Comparison of ENCODE assay signal across 11 cellular contexts in genomic region chr3:159824341-159824740, GRCh38. TPM values are rescaled to one million over a fixed set of nuclear protein-coding genes. Genes with fewer than 3 reads are reported as not detected.
DNase-seq lines count a peak whose midpoint lies in the region; ATAC-seq and TF ChIP-seq lines count a peak whose summit lies in the region.
"Had no signal": no experiment of that assay in that cellular context is flagged by ENCODE, and none has a peak within 500 bp of the region (broad histone marks: within the 10 kb centered on the region; RNA-seq: fewer than 3 reads in every experiment).

No MANE protein-coding gene starts in this region.

- no peak overlapping the region for H3K4me3 Mint-ChIP-seq in GM23338
- H3K4me3 Mint-ChIP-seq: activated T-cell treated with anti-CD3 and anti-CD28 coated beads, Interleukin-2, amount 50 U/mL, for 72 hours had no signal

- H3K36me3 ChIP-seq in muscle layer of colon (ENCODE audit: insufficient read depth, low read length): no peaks in the 10 kb centered on the region
- no peaks in the 10 kb centered on the region for H3K36me3 ChIP-seq in GM23338 (ENCODE audit: insufficient read depth)

- H3K27ac ChIP-seq in muscle layer of colon (ENCODE audit: low read depth, low read length) (peak overlapping the region; percentile 41), GM23338 (ENCODE audit: low read depth) (no peak overlapping the region)
- H3K27ac ChIP-seq: HL-60 had no signal

- H3K4me3 ChIP-seq in AG10803 (ENCODE audit: low read length) (no peak overlapping the region), muscle layer of colon (ENCODE audit: low read depth in 1 of 2, low read length in 2 of 2) (no peak overlapping the region), GM23338 (no peak overlapping the region)

- no peak overlapping the region for H2AFZ ChIP-seq in GM23338

- peaks cover 40% of the 10 kb centered on the region for H3K4me1 ChIP-seq in muscle layer of colon (ENCODE audit: insufficient read depth, low read length)
- no peaks in the 10 kb centered on the region for H3K4me1 ChIP-seq in GM23338 (ENCODE audit: insufficient read depth)

- H3K27me3 ChIP-seq in muscle layer of colon (ENCODE audit: control insufficient read depth in 1 of 2, insufficient read depth in 2 of 2, low read length in 2 of 2) (no peaks in the 10 kb centered on the region), GM23338 (ENCODE audit: insufficient read depth) (no peaks in the 10 kb centered on the region)

- 0 out of 2 replicates have a peak, but pooled peaks cover 7% of the 10 kb centered on the region for H3K9me2 ChIP-seq in GM23338 (ENCODE audit: insufficient read depth)

- no peaks in the 10 kb centered on the region for H3F3A ChIP-seq in GM23338 (replicated peaks; ENCODE audit: low read depth)

- no peaks in the 10 kb centered on the region; the same call in 1 of the 3 replicates for H3K4me1 Mint-ChIP-seq in GM23338

- no peak for TF ChIP-seq CTCF in AG10803 (conservative IDR thresholded peaks at IDR 0.05; ENCODE audit: low read length)
- no peak for TF ChIP-seq CTCF in GM23338 (conservative IDR thresholded peaks at IDR 0.05; ENCODE audit: low read depth in 2 of 2)

- H3K79me2 ChIP-seq in GM23338 (replicated peaks; ENCODE audit: insufficient read depth): 0 out of 2 replicates have a peak, but pooled peaks cover 2% of the 10 kb centered on the region

- H3K9me3 ChIP-seq in muscle layer of colon (ENCODE audit: low read length): no peaks in the 10 kb centered on the region

- peaks cover 3% of the 10 kb centered on the region for H3K27me3 Mint-ChIP-seq in GM23338 (ENCODE audit: insufficient read depth, low read depth, poor library complexity)

- no peak overlapping the region for H3K9ac ChIP-seq in muscle layer of colon (ENCODE audit: low read length)

- no peak overlapping the region for H3K27ac Mint-ChIP-seq in GM23338
- H3K27ac Mint-ChIP-seq: activated T-cell treated with anti-CD3 and anti-CD28 coated beads, Interleukin-2, amount 50 U/mL, for 72 hours had no signal

- H4K20me1 ChIP-seq in GM23338 (replicated peaks; ENCODE audit: insufficient read depth): no peaks in the 10 kb centered on the region

- no peaks in the 10 kb centered on the region; the same call in 2 of the 3 replicates for H3K36me3 Mint-ChIP-seq in GM23338 (ENCODE audit: low read depth)

- no peaks in the 10 kb centered on the region for H3K9me3 Mint-ChIP-seq in GM23338
- H3K9me3 Mint-ChIP-seq: activated T-cell treated with anti-CD3 and anti-CD28 coated beads, Interleukin-2, amount 50 U/mL, for 72 hours had no signal

- ATAC-seq in GM23338 (no peak), HG03565 (IDR thresholded peaks at IDR 0.05; ENCODE audit: unreplicated experiment) (no peak), GM21423 (IDR thresholded peaks at IDR 0.05; ENCODE audit: unreplicated experiment) (no peak)
- ATAC-seq: activated T-cell treated with anti-CD3 and anti-CD28 coated beads, Interleukin-2, amount 50 U/mL, for 72 hours had no signal

- DNase-seq in AG10803 (ENCODE audit: low read depth) (peak; percentile 90), NCI-H446 treated with DMSO at 0.1 percent for 48 hours (lab: John Stamatoyannopoulos, UW) (peak; percentile 20), epidermal melanocyte (ENCODE audit: insufficient read length, low spot score) (peak; percentile 78), GM23338 (ENCODE audit: low spot score) (no peak)
- no peak for DNase-seq in activated CD4-positive, alpha-beta T cell treated with anti-CD3 and anti-CD28 coated beads, Interleukin-2, amount 50 U/mL, for 1 hour
- DNase-seq: activated T-cell treated with anti-CD3 and anti-CD28 coated beads, Interleukin-2, amount 50 U/mL, for 72 hours; stimulated activated CD4-positive, alpha-beta T cell treated with anti-CD3 and anti-CD28 coated beads, Interleukin-4, amount 100 ng/mL, for 1 hour had no signal

- H3K4me2 ChIP-seq in GM23338: no peak overlapping the region

TF ChIP-seq in GM23338, 12 proteins besides CTCF, POLR2A, EP300 and RAD21:
- TF ChIP-seq STAT1 (IDR thresholded peaks at IDR 0.05; ENCODE audit: unreplicated experiment) (no peak), POLR2AphosphoS5 (IDR thresholded peaks at IDR 0.05; ENCODE audit: low read depth) (no peak), EZH2 (IDR thresholded peaks at IDR 0.05; ENCODE audit: low read depth, unreplicated experiment) (no peak), ZNF331 (CRISPR knock-in tag; IDR thresholded peaks at IDR 0.05; ENCODE audit: low read depth) (no peak), JUNB (IDR thresholded peaks at IDR 0.05; ENCODE audit: unreplicated experiment) (no peak), ETS1 (IDR thresholded peaks at IDR 0.05) (no peak), EZH2phosphoT487 (IDR thresholded peaks at IDR 0.05; ENCODE audit: unreplicated experiment) (no peak), NANOG (IDR thresholded peaks at IDR 0.05; ENCODE audit: borderline replicate concordance) (no peak), CREB1 (CRISPR knock-in tag; IDR thresholded peaks at IDR 0.05; ENCODE audit: low read depth) (no peak), ZNF462 (CRISPR knock-in tag; IDR thresholded peaks at IDR 0.05) (no peak)

RNA-seq across cellular contexts. Expression of gene SCHIP1, which starts 15.3 kb away (rescaled TPM):
- total RNA-seq in GM23338 (2014; rRNA removed; shearing (Covaris generic)): 12.2 and 17.3 TPM in 2 replicates
- 9.5 and 17.1 TPM in 2 replicates for polyA plus RNA-seq in GM23338 (2016; fragmentation: Nextera tagmentation; extraction: Ambion mirVana)
- total RNA-seq: activated T-cell treated with anti-CD3 and anti-CD28 coated beads, Interleukin-2, amount 50 U/mL, for 72 hours had no signal

Comparison
In these comparisons a context has a peak if more than half of its experiments do, and no peak if none do; other contexts are left out.
1. DNase-seq: peak in AG10803 (single experiment), NCI-H446 treated with DMSO at 0.1 percent for 48 hours (single experiment) and epidermal melanocyte (single experiment); none in GM23338 (single experiment) and activated CD4-positive, alpha-beta T cell treated with anti-CD3 and anti-CD28 coated beads, Interleukin-2, amount 50 U/mL, for 1 hour (single experiment).